Comparison of ENCODE assay signal across 8 cellular contexts in the genomic region with DNA sequence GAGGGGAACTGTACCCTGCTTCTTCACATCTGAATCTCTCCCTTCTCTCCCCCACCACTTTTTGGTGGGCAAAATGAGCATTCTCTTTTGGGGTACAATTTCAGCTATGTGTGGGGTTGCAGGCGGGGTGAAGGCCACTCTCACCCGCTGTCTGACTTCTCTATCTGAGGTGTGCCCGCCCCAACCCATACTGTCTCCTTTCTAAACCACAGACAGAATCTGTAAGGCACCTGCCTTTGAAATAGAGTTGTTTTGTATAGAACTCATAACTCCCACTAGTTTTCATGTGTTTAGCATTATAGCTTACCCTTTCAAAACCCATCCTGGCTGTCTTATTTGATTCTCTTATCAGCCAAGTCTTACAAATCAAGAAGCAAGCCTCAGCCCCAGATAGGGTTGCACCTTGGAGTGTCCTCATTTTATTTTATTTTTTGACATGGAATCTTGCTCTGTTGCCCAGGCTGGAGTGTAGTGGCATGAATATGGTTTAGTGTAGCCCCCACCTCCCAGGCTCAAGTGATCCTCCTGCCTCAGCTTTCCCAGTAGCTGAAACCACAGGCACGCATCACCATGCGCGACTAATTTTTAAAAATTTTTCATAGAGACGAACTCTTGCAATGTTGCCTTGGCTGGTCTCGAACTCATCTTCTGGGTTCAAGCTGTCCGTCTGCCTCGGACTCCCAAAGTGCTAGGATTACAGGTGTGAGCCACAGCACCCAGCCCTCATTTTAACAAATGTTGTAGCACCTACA. TPM values are rescaled to one million over a fixed set of nuclear protein-coding genes. Genes with fewer than 3 reads are reported as not detected.
DNase-seq lines count a peak whose midpoint lies in the region; ATAC-seq and TF ChIP-seq lines count a peak whose summit lies in the region.

No MANE protein-coding gene starts in this region.

- H3K4me1 ChIP-seq in ectodermal cell (ENCODE audit: control insufficient read depth, insufficient read depth, low read length) = peaks cover 81% of the 10 kb centered on the region

- H3K27ac ChIP-seq in SK-N-MC (0 out of 2 replicates have a peak overlapping the region, but pooled peaks have one; percentile 9), ectodermal cell (ENCODE audit: insufficient read depth, low read depth, low read length, poor library complexity, severe bottlenecking) (peak overlapping the region; percentile 99)

- no peak overlapping the region for H3K9ac ChIP-seq in SK-N-MC (ENCODE audit: insufficient read length)

- in situ Hi-C loops in G401 (cut with HindIII; ENCODE audit: low sequenced_read_pairs) = no loop called here

- H3K36me3 ChIP-seq in SK-N-MC (ENCODE audit: insufficient read depth, low read length) (no peaks in the 10 kb centered on the region), ectodermal cell (ENCODE audit: control insufficient read depth, insufficient read depth, low read length) (peaks cover 3% of the 10 kb centered on the region)

- ATAC-seq in GM21423 (IDR thresholded peaks at IDR 0.05; ENCODE audit: unreplicated experiment) = peak; percentile 39

- 92 to 96% methylated on average over 10 of the region's 10 CpGs for WGBS in ectodermal cell, 2 experiments
- 81 to 92% methylated on average over 10 of the region's 10 CpGs for WGBS in lower leg skin, 2 donors

- H3K9me3 ChIP-seq in SK-N-MC (ENCODE audit: low read depth, low read length) = no peaks in the 10 kb centered on the region
- no peaks in the 10 kb centered on the region for H3K9me3 ChIP-seq in ectodermal cell (ENCODE audit: control insufficient read depth, low read length)

- no peaks in the 10 kb centered on the region for H3K27me3 ChIP-seq in ectodermal cell (ENCODE audit: control insufficient read depth, insufficient read depth, low read length, poor library complexity, severe bottlenecking)

- no peak for TF ChIP-seq CTCF in lower leg skin (IDR thresholded peaks at IDR 0.05)

- DNase-seq in SK-N-MC (ENCODE audit: low read depth, low spot score) = no peak
- peak; percentile 58 for DNase-seq in stimulated activated CD8-positive, alpha-beta memory T cell treated with anti-CD3 and anti-CD28 coated beads, Interleukin-4, amount 100 ng/mL, for 48 hours
- no peak for DNase-seq in DMS 273 (lab: John Stamatoyannopoulos, UW; ENCODE audit: unreplicated experiment)
- DNase-seq in lower leg skin (ENCODE audit: low spot score in 2 of 2) = no peak
- DNase-seq in NOMO-1 treated with DMSO at 0.1 percent for 48 hours (lab: John Stamatoyannopoulos, UW; ENCODE audit: unreplicated experiment) = no peak
- no peak for DNase-seq in G401 (ENCODE audit: low spot score)

- no peak overlapping the region for H3K4me3 ChIP-seq in SK-N-MC
- no peak overlapping the region for H3K4me3 ChIP-seq in ectodermal cell (ENCODE audit: insufficient read depth, low read depth, low read length)
- no peak overlapping the region for H3K4me3 ChIP-seq in lower leg skin (ENCODE audit: low read depth, poor library complexity, severe bottlenecking)

- TF ChIP-seq POLR2A in lower leg skin (IDR thresholded peaks at IDR 0.05) = no peak

- intact Hi-C loops in lower leg skin (cut with DNase I; ENCODE audit: low total_unique reads) = no loop called here

RNA-seq across cellular contexts. Expression of a gene that starts 11.9 kb away (rescaled TPM):
- polyA plus RNA-seq in ectodermal cell (2013, experiment 1 of 4) = 109 TPM
- 121 TPM for polyA plus RNA-seq in ectodermal cell (2013, experiment 2 of 4)
- polyA plus RNA-seq in ectodermal cell (2013, experiment 3 of 4) = 107 TPM
- polyA plus RNA-seq in ectodermal cell (2013, experiment 4 of 4) = 122 TPM
- total RNA-seq in lower leg skin = 100 to 1,000 TPM; 103 to 168 (median 131) TPM
- 8.5 and 24.5 TPM in 2 replicates for total RNA-seq in G401 (2014; rRNA removed; shearing (Covaris generic))

RNA-seq across cellular contexts. Expression of a gene that starts 57.7 kb away (rescaled TPM):
- 122 TPM for polyA plus RNA-seq in ectodermal cell (2013, experiment 1 of 4)
- polyA plus RNA-seq in ectodermal cell (2013, experiment 2 of 4) = 123 TPM
- polyA plus RNA-seq in ectodermal cell (2013, experiment 3 of 4) = 82.0 TPM
- polyA plus RNA-seq in ectodermal cell (2013, experiment 4 of 4) = 83.4 TPM
- total RNA-seq in lower leg skin = 100 to 1,000 TPM in 1 of 4 donors, 10 to 100 TPM in 3; 65.1 to 106 (median 89.0) TPM
- total RNA-seq in G401 (2014; rRNA removed; shearing (Covaris generic)) = 61.2 and 65.0 TPM in 2 replicates
